Comparison of ENCODE assay signal across 1 cellular context in the genomic region with DNA sequence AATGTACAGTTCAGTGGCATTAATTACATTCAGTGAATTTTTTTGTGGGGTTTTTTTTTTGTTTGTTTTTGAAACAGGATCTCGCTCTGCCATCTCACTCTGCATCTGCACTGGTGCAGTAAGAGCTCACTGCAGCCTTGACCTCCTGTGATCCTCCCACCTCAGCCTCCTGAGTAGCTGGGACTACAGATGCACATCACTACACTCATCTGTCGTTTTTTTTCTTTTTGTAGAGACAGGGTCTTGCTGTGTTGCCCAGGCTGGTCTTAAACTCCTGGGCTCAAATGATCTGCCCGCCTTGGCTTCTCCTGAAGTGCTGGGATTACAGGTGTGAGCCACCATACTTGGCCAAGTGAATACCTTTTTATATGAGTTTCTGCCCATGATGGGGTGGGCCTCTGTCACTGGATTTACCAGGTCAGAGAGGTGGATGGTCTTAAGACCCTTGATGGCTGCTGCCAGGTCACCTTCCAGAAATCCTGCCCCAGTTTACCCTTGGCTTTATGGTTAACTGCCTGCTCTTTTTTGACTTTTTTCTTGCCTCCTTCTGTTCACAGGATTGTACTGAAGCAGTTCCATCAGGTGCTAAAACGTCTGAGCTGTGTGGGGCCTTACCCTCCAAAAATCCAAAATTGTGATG.
TF ChIP-seq lines count a peak whose summit lies in the region.

No MANE protein-coding gene starts in this region.

TF ChIP-seq in HEK293, 187 proteins besides CTCF, POLR2A, EP300 and RAD21 (continued from another document):
- TF ChIP-seq ZNF121 (tag by site-specific recombination; IDR thresholded peaks at IDR 0.05) (peak; percentile 86), ZNF792 (tag by site-specific recombination; IDR thresholded peaks at IDR 0.05) (no peak), GFI1B (tag by site-specific recombination; IDR thresholded peaks at IDR 0.05) (no peak)
